9 cellular contexts compared by ENCODE assay signal in the genomic region with DNA sequence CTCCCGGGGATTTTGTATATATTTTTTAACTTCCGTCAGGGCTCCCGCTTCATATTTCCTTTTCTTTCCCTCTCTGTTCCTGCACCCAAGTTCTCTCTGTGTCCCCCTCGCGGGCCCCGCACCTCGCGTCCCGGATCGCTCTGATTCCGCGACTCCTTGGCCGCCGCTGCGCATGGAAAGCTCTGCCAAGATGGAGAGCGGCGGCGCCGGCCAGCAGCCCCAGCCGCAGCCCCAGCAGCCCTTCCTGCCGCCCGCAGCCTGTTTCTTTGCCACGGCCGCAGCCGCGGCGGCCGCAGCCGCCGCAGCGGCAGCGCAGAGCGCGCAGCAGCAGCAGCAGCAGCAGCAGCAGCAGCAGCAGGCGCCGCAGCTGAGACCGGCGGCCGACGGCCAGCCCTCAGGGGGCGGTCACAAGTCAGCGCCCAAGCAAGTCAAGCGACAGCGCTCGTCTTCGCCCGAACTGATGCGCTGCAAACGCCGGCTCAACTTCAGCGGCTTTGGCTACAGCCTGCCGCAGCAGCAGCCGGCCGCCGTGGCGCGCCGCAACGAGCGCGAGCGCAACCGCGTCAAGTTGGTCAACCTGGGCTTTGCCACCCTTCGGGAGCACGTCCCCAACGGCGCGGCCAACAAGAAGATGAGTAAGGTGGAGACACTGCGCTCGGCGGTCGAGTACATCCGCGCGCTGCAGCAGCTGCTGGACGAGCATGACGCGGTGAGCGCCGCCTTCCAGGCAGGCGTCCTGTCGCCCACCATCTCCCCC. TPM values are rescaled to one million over a fixed set of nuclear protein-coding genes. Genes with fewer than 3 reads are reported as not detected.
DNase-seq lines count a peak whose midpoint lies in the region; ATAC-seq and TF ChIP-seq lines count a peak whose summit lies in the region.
"Had no signal": no experiment of that assay in that cellular context is flagged by ENCODE, and none has a peak within 500 bp of the region (broad histone marks: within the 10 kb centered on the region; RNA-seq: fewer than 3 reads in every experiment).

No MANE protein-coding gene starts in this region.

- peaks cover under 1% of the 10 kb centered on the region for H3K36me3 Mint-ChIP-seq in nephron (ENCODE audit: low read depth)

- H3K4me3 ChIP-seq in ectodermal cell (ENCODE audit: insufficient read depth, low read depth, low read length) = peak overlapping the region; percentile 53

- H3K9me3 ChIP-seq in ectodermal cell (ENCODE audit: control insufficient read depth, low read length) = no peaks in the 10 kb centered on the region

- 0% methylated on average over 83 of the region's 83 CpGs for WGBS in ectodermal cell, 2 experiments

- peaks cover 6% of the 10 kb centered on the region for H3K9me3 Mint-ChIP-seq in nephron

- peaks cover 20% of the 10 kb centered on the region for H3K4me1 Mint-ChIP-seq in nephron

- H3K27ac ChIP-seq in ectodermal cell (ENCODE audit: insufficient read depth, low read depth, low read length, poor library complexity, severe bottlenecking) = no peak overlapping the region

- H3K4me3 Mint-ChIP-seq in nephron = peak overlapping the region; percentile 86 to 89 (median 86)

- H3K36me3 ChIP-seq in ectodermal cell (ENCODE audit: control insufficient read depth, insufficient read depth, low read length) = no peaks in the 10 kb centered on the region

- TF ChIP-seq CTCF in nephron (IDR thresholded peaks at IDR 0.05; ENCODE audit: unreplicated experiment in 3 of 3) = no peak

- H3K4me1 ChIP-seq in ectodermal cell (ENCODE audit: control insufficient read depth, insufficient read depth, low read length) = peaks cover 29% of the 10 kb centered on the region

- no peak overlapping the region for H3K27ac Mint-ChIP-seq in nephron

- ATAC-seq in GM21528 (IDR thresholded peaks at IDR 0.05; ENCODE audit: low FRiP score, unreplicated experiment) = peak; percentile 51

- H3K27me3 ChIP-seq in ectodermal cell (ENCODE audit: control insufficient read depth, insufficient read depth, low read length, poor library complexity, severe bottlenecking) = peaks cover 100% of the 10 kb centered on the region

- H3K27me3 Mint-ChIP-seq in nephron (ENCODE audit: low read depth) = peaks cover 100% of the 10 kb centered on the region

- peak; percentile 56 for DNase-seq in NCI-H2196 (lab: John Stamatoyannopoulos, UW; ENCODE audit: unreplicated experiment)
- DNase-seq in NCI-H2196 treated with DMSO at 0.1 percent for 48 hours (lab: John Stamatoyannopoulos, UW; ENCODE audit: unreplicated experiment) = no peak
- peak; percentile 75 for DNase-seq in NCI-H2171 treated with DMSO at 0.1 percent for 48 hours (lab: John Stamatoyannopoulos, UW)
- no peak for DNase-seq in NCI-H446 treated with DMSO at 0.1 percent for 48 hours (lab: John Stamatoyannopoulos, UW)
- no peak for DNase-seq in stimulated activated naive CD4-positive, alpha-beta T cell treated with Interleukin-2 at 50 U/mL for 16 hours (lab: John Stamatoyannopoulos, UW)

RNA-seq across cellular contexts. Expression of gene ASCL1, which starts 0.8 kb away (rescaled TPM):
- polyA plus RNA-seq in ectodermal cell (2013, experiment 1 of 4) = 7.3 TPM
- polyA plus RNA-seq in ectodermal cell (2013, experiment 2 of 4) = 5.9 TPM
- 4.9 TPM for polyA plus RNA-seq in ectodermal cell (2013, experiment 3 of 4)
- 7.4 TPM for polyA plus RNA-seq in ectodermal cell (2013, experiment 4 of 4)
- polyA plus RNA-seq: adipose tissue had no signal

RNA-seq across cellular contexts. Expression of gene PAH, which starts 41.2 kb away (rescaled TPM):
- 0.63 TPM for polyA plus RNA-seq in ectodermal cell (2013, experiment 1 of 4)
- 2.1 TPM for polyA plus RNA-seq in ectodermal cell (2013, experiment 2 of 4)
- 0.85 TPM for polyA plus RNA-seq in ectodermal cell (2013, experiment 3 of 4)
- polyA plus RNA-seq in ectodermal cell (2013, experiment 4 of 4) = 1.2 TPM

Comparison
In these comparisons a context has a peak if more than half of its experiments do, and no peak if none do; other contexts are left out.
1. DNase-seq: peak in NCI-H2196 (single experiment) and NCI-H2171 treated with DMSO at 0.1 percent for 48 hours (single experiment); none in NCI-H2196 treated with DMSO at 0.1 percent for 48 hours (single experiment), NCI-H446 treated with DMSO at 0.1 percent for 48 hours (single experiment) and stimulated activated naive CD4-positive, alpha-beta T cell treated with Interleukin-2 at 50 U/mL for 16 hours (single experiment).